Comparison of ENCODE assay signal across 2 cellular contexts in genomic region chr17:19376799-19377198, GRCh38.
TF ChIP-seq lines count a peak whose summit lies in the region.

No MANE protein-coding gene starts in this region.

TF ChIP-seq in GM23338, 12 proteins besides CTCF, POLR2A, EP300 and RAD21:
- no peak for TF ChIP-seq STAT1 (IDR thresholded peaks at IDR 0.05; ENCODE audit: unreplicated experiment)

TF ChIP-seq in H1, 55 proteins besides CTCF, POLR2A, EP300 and RAD21:
- TF ChIP-seq EGR1 (IDR thresholded peaks at IDR 0.05; ENCODE audit: borderline replicate concordance, low read depth, low read length) (no peak), TAF1 (IDR thresholded peaks at IDR 0.05; ENCODE audit: low read depth, low read length) (no peak), BCL11A (IDR thresholded peaks at IDR 0.05; ENCODE audit: low read depth in 2 of 2, low read length in 2 of 2) (no peak), SAP30 (IDR thresholded peaks at IDR 0.05; ENCODE audit: insufficient read depth, insufficient replicate concordance, low read length) (no peak), SP4 (IDR thresholded peaks at IDR 0.05; ENCODE audit: low read length) (no peak), ASH2L (IDR thresholded peaks at IDR 0.05; ENCODE audit: low read length) (no peak), SIRT6 (IDR thresholded peaks at IDR 0.05; ENCODE audit: low read length) (no peak), CHD2 (IDR thresholded peaks at IDR 0.05; ENCODE audit: low read length) (no peak), RNF2 (IDR thresholded peaks at IDR 0.05; ENCODE audit: borderline replicate concordance, low read depth, low read length, missing control alignments, poor library complexity, severe bottlenecking) (no peak), TAF7 (optimal IDR thresholded peaks at IDR 0.05; ENCODE audit: borderline replicate concordance, low read depth, low read length) (no peak), ATF3 (IDR thresholded peaks at IDR 0.05; ENCODE audit: insufficient read depth, low read depth, low read length) (no peak), ATF2 (IDR thresholded peaks at IDR 0.05; ENCODE audit: low read length) (no peak)
TF ChIP-seq in H1: peak in this region for 0.
